In the genomic region with DNA sequence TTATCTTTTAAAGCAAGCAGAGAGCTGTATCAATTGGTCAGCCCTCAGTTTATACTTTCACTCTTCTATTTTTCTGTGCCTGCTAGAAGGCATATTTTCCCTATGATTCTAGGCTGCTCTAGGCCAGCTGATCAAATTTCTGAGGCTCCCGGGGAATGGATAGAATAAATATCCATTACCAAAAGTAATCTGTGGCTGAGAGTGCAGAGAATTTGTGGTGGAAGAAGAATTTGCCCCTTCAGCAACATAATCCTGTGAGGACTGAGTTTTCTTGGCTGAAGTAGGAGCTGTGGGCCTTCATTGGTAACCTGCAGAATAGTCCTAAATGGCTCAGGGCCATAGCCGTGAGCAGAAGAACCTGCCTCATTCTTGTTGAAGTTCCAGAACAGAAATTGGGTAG, we compare ENCODE assay signal across 28 cellular contexts.
"Had no signal": no experiment of that assay in that cellular context is flagged by ENCODE, and none has a peak within 500 bp of the region (broad histone marks: within the 10 kb centered on the region; RNA-seq: fewer than 3 reads in every experiment).

No MANE protein-coding gene starts in this region.

- H3K4me1 ChIP-seq: foreskin keratinocyte, heart right ventricle, left lung, lower lobe of right lung, upper lobe of left lung, vagina had no signal

- H3K27ac Mint-ChIP-seq: activated CD4-positive, alpha-beta T cell treated with anti-CD3 and anti-CD28 coated beads for 36 hours; activated CD8-positive, alpha-beta memory T cell treated with anti-CD3 and anti-CD28 coated beads, Interleukin-2, amount 10 ng/mL, durations not matched to agents 7 days and 5 days; activated CD8-positive, alpha-beta T cell treated with anti-CD3 and anti-CD28 coated beads, Interleukin-2, amount 10 ng/mL, durations not matched to agents 7 days and 5 days; activated naive CD4-positive, alpha-beta T cell treated with anti-CD3 and anti-CD28 coated beads, Interleukin-2, amount 50 U/mL, for 24 hours; activated T-helper 2 cell treated with anti-CD3 and anti-CD28 coated beads, Interferon-gamma antibody, Interleukin-2, Interleukin-4, amounts not matched to agents 10 μg/mL and 5 μg/mL and 100 μg/mL, durations not matched to agents 14 hours and 24 hours and 36 hours; natural killer cell treated with Interleukin-12 subunit alpha and Interleukin-12 subunit beta and Interleukin-15 and Interleukin-18, amount 100 ng/mL, for 72 hours; stimulated activated effector memory CD8-positive, alpha-beta T cell treated with anti-CD3 and anti-CD28 coated beads, Interleukin-12 subunit alpha, Interleukin-12 subunit beta, amount 100 ng/mL, for 72 hours; stimulated activated naive CD8-positive, alpha-beta T cell treated with anti-CD3 and anti-CD28 coated beads, Interleukin-15, Interleukin-2, amounts not matched to agents 100 ng/mL and 50 ng/mL, for 24 hours; T-helper 2 cell treated with Interferon-gamma antibody and Interleukin-4, amounts not matched to agents 5 μg/mL and 100 μg/mL, for 36 hours had no signal

- H3K9me3 Mint-ChIP-seq: activated naive CD4-positive, alpha-beta T cell treated with anti-CD3 and anti-CD28 coated beads, Interleukin-2, amount 50 U/mL, for 24 hours; activated T-helper 2 cell treated with anti-CD3 and anti-CD28 coated beads, Interferon-gamma antibody, Interleukin-2, Interleukin-4, amounts not matched to agents 10 μg/mL and 5 μg/mL and 100 μg/mL, durations not matched to agents 14 hours and 24 hours and 36 hours; central memory CD8-positive, alpha-beta T cell; natural killer cell treated with Interleukin-12 subunit alpha and Interleukin-12 subunit beta and Interleukin-15 and Interleukin-18, amount 100 ng/mL, for 72 hours; stimulated activated effector memory CD8-positive, alpha-beta T cell treated with anti-CD3 and anti-CD28 coated beads, Interleukin-12 subunit alpha, Interleukin-12 subunit beta, amount 100 ng/mL, for 72 hours; stimulated activated naive CD8-positive, alpha-beta T cell treated with anti-CD3 and anti-CD28 coated beads, Interleukin-15, Interleukin-2, amounts not matched to agents 100 ng/mL and 50 ng/mL, for 24 hours; T-helper 2 cell treated with Interferon-gamma antibody and Interleukin-4, amounts not matched to agents 5 μg/mL and 100 μg/mL, for 36 hours had no signal

- H3K27ac ChIP-seq: epithelial cell of prostate, foreskin keratinocyte, heart right ventricle, left lung, lower lobe of right lung, upper lobe of left lung, vagina had no signal

- DNase-seq: activated CD4-positive, alpha-beta T cell treated with anti-CD3 and anti-CD28 coated beads for 36 hours; activated CD4-positive, CD25-positive, alpha-beta regulatory T cell; activated CD8-positive, alpha-beta memory T cell treated with anti-CD3 and anti-CD28 coated beads, Interleukin-2, amount 10 ng/mL, durations not matched to agents 7 days and 5 days; activated CD8-positive, alpha-beta T cell treated with anti-CD3 and anti-CD28 coated beads, Interleukin-2, amount 10 ng/mL, durations not matched to agents 7 days and 5 days; activated T-cell treated with anti-CD3 and anti-CD28 coated beads, Interleukin-2, amount 50 U/mL, for 48 hours; aorta; effector CD8-positive, alpha-beta T cell; foreskin keratinocyte; heart right ventricle; left lung; lower lobe of right lung; mesendoderm; posterior cingulate gyrus; right cardiac atrium; stimulated activated CD4-positive, alpha-beta T cell treated with anti-CD3 and anti-CD28 coated beads, Interleukin-12 subunit alpha, Interleukin-12 subunit beta, amount 100 ng/mL, for 4 hours; stimulated activated CD4-positive, alpha-beta T cell treated with anti-CD3 and anti-CD28 coated beads, Interleukin-4, amount 100 ng/mL, for 24 hours; substantia nigra; T-helper 1 cell; upper lobe of left lung had no signal

- H3K27me3 Mint-ChIP-seq: activated CD4-positive, alpha-beta T cell treated with anti-CD3 and anti-CD28 coated beads for 36 hours; activated CD8-positive, alpha-beta memory T cell treated with anti-CD3 and anti-CD28 coated beads, Interleukin-2, amount 10 ng/mL, durations not matched to agents 7 days and 5 days; activated naive CD4-positive, alpha-beta T cell treated with anti-CD3 and anti-CD28 coated beads, Interleukin-2, amount 50 U/mL, for 24 hours; central memory CD8-positive, alpha-beta T cell; stimulated activated naive CD8-positive, alpha-beta T cell treated with anti-CD3 and anti-CD28 coated beads, Interleukin-15, Interleukin-2, amounts not matched to agents 100 ng/mL and 50 ng/mL, for 24 hours had no signal

- H3K4me3 ChIP-seq: heart right ventricle, left lung, lower lobe of right lung, upper lobe of left lung, vagina had no signal

- H3K36me3 Mint-ChIP-seq: activated CD8-positive, alpha-beta memory T cell treated with anti-CD3 and anti-CD28 coated beads, Interleukin-2, amount 10 ng/mL, durations not matched to agents 7 days and 5 days; activated naive CD4-positive, alpha-beta T cell treated with anti-CD3 and anti-CD28 coated beads, Interleukin-2, amount 50 U/mL, for 24 hours; natural killer cell treated with Interleukin-12 subunit alpha and Interleukin-12 subunit beta and Interleukin-15 and Interleukin-18, amount 100 ng/mL, for 72 hours; stimulated activated effector memory CD8-positive, alpha-beta T cell treated with anti-CD3 and anti-CD28 coated beads, Interleukin-12 subunit alpha, Interleukin-12 subunit beta, amount 100 ng/mL, for 72 hours had no signal

- H3K4me3 Mint-ChIP-seq: activated CD4-positive, alpha-beta T cell treated with anti-CD3 and anti-CD28 coated beads for 36 hours; activated CD8-positive, alpha-beta memory T cell treated with anti-CD3 and anti-CD28 coated beads, Interleukin-2, amount 10 ng/mL, durations not matched to agents 7 days and 5 days; activated CD8-positive, alpha-beta T cell treated with anti-CD3 and anti-CD28 coated beads, Interleukin-2, amount 10 ng/mL, durations not matched to agents 7 days and 5 days; activated naive CD4-positive, alpha-beta T cell treated with anti-CD3 and anti-CD28 coated beads, Interleukin-2, amount 50 U/mL, for 24 hours; central memory CD8-positive, alpha-beta T cell; natural killer cell treated with Interleukin-12 subunit alpha and Interleukin-12 subunit beta and Interleukin-15 and Interleukin-18, amount 100 ng/mL, for 72 hours; stimulated activated effector memory CD8-positive, alpha-beta T cell treated with anti-CD3 and anti-CD28 coated beads, Interleukin-12 subunit alpha, Interleukin-12 subunit beta, amount 100 ng/mL, for 72 hours; stimulated activated naive CD8-positive, alpha-beta T cell treated with anti-CD3 and anti-CD28 coated beads, Interleukin-15, Interleukin-2, amounts not matched to agents 100 ng/mL and 50 ng/mL, for 24 hours; T-helper 2 cell treated with Interferon-gamma antibody and Interleukin-4, amounts not matched to agents 5 μg/mL and 100 μg/mL, for 36 hours had no signal

- H3K36me3 ChIP-seq: heart right ventricle, left lung, lower lobe of right lung, upper lobe of left lung, vagina had no signal

- H3K9me3 ChIP-seq: heart right ventricle, left lung, lower lobe of right lung, upper lobe of left lung, vagina had no signal

- ATAC-seq: activated CD4-positive, alpha-beta T cell treated with anti-CD3 and anti-CD28 coated beads for 36 hours; activated CD8-positive, alpha-beta memory T cell treated with anti-CD3 and anti-CD28 coated beads, Interleukin-2, amount 10 ng/mL, durations not matched to agents 7 days and 5 days; activated CD8-positive, alpha-beta T cell treated with anti-CD3 and anti-CD28 coated beads, Interleukin-2, amount 10 ng/mL, durations not matched to agents 7 days and 5 days; foreskin keratinocyte; heart right ventricle; left lung; lower lobe of right lung; natural killer cell treated with Interleukin-12 subunit alpha and Interleukin-12 subunit beta and Interleukin-15 and Interleukin-18, amount 100 ng/mL, for 72 hours; right cardiac atrium; stimulated activated effector memory CD8-positive, alpha-beta T cell treated with anti-CD3 and anti-CD28 coated beads, Interleukin-12 subunit alpha, Interleukin-12 subunit beta, amount 100 ng/mL, for 72 hours had no signal

- H3K4me1 Mint-ChIP-seq: activated CD4-positive, alpha-beta T cell treated with anti-CD3 and anti-CD28 coated beads for 36 hours; activated naive CD4-positive, alpha-beta T cell treated with anti-CD3 and anti-CD28 coated beads, Interleukin-2, amount 50 U/mL, for 24 hours; central memory CD8-positive, alpha-beta T cell had no signal

- H3K27me3 ChIP-seq: foreskin keratinocyte, upper lobe of left lung, vagina had no signal
